9 cellular contexts compared by ENCODE assay signal in genomic region chr7:129825005-129825553, GRCh38.
A peak's percentile ranks its signal among the peaks of the same experiment; 100 is the strongest.
DNase-seq lines count a peak whose midpoint lies in the region; ATAC-seq, FAIRE-seq and TF ChIP-seq lines count a peak whose summit lies in the region.
"Had no signal": no experiment of that assay in that cellular context is flagged by ENCODE, and none has a peak within 500 bp of the region (broad histone marks: within the 10 kb centered on the region; RNA-seq: fewer than 3 reads in every experiment).

No MANE protein-coding gene starts in this region.

- no peak for TF ChIP-seq POLR2A in heart left ventricle (IDR thresholded peaks at IDR 0.05)

- no peak for FAIRE-seq in pancreas (lab: Jason Lieb, UNC)
- FAIRE-seq: frontal cortex had no signal

- H3K4me3 ChIP-seq in heart left ventricle (peak overlapping the region; percentile 48 to 76 (median 59)), pancreas (peak overlapping the region; percentile 49 to 71 (median 64))

- intact Hi-C loops in heart left ventricle (cut with DNase I) (loop anchor here in 9 of 10 donors (1.0 to 10.0 kb wide), 13 partner anchors 90 to 610 kb away; partner anchors contain the start of gene UBE2H (in 1 of the 9)), pancreas (cut with DNase I) (loop anchor here in 2 of 3 donors (5.0 to 10.0 kb wide), 2 partner anchors 158 to 160 kb away; no protein-coding TSS in a partner anchor)

- DNase-seq in DMS114 treated with DMSO at 0.1 percent for 48 hours (lab: John Stamatoyannopoulos, UW; ENCODE audit: unreplicated experiment) (peak; percentile 65), HK-2 (ENCODE audit: unreplicated experiment) (peak; percentile 92), NCI-H774 (lab: John Stamatoyannopoulos, UW) (peak; percentile 84), heart left ventricle (peak; percentile 44 to 76 (median 51)), pancreas (peak; percentile 62 to 91 (median 80)), SKM-1 treated with dmso at 0.1 percent for 144 hours (lab: John Stamatoyannopoulos, UW; ENCODE audit: unreplicated experiment) (no peak)
- peak; percentile 42 to 65 for DNase-seq in activated naive CD4-positive, alpha-beta T cell treated with anti-CD3 and anti-CD28 coated beads, Interleukin-2, amount 50 U/mL, for 72 hours (ENCODE audit: low spot score in 2 of 2)

- no peaks in the 10 kb centered on the region for H3K36me3 ChIP-seq in heart left ventricle
- no peaks in the 10 kb centered on the region for H3K36me3 ChIP-seq in pancreas

- H3K9me3 ChIP-seq in heart left ventricle (no peaks in the 10 kb centered on the region), pancreas (no peaks in the 10 kb centered on the region)

- peak in 4 of 12 donors; percentile 20 to 38 (median 28) for TF ChIP-seq CTCF in heart left ventricle (IDR thresholded peaks at IDR 0.05)
- TF ChIP-seq CTCF in pancreas (IDR thresholded peaks at IDR 0.05): no peak

- 1 to 3% (median 2%) methylated on average over 23 of the region's 23 CpGs for WGBS in heart left ventricle, 4 donors
- whole genome bisulfite sequencing in pancreas, 2 donors: 2% methylated on average over 23 of the region's 23 CpGs

- H3K36me3 Mint-ChIP-seq in activated naive CD4-positive, alpha-beta T cell treated with anti-CD3 and anti-CD28 coated beads, Interleukin-2, amount 50 U/mL, for 72 hours: no peaks in the 10 kb centered on the region

- peak overlapping the region; percentile 81 to 88 for H3K27ac Mint-ChIP-seq in activated naive CD4-positive, alpha-beta T cell treated with anti-CD3 and anti-CD28 coated beads, Interleukin-2, amount 50 U/mL, for 72 hours

- no peaks in the 10 kb centered on the region for H3K9me3 Mint-ChIP-seq in activated naive CD4-positive, alpha-beta T cell treated with anti-CD3 and anti-CD28 coated beads, Interleukin-2, amount 50 U/mL, for 72 hours

- ATAC-seq in GM19468 (IDR thresholded peaks at IDR 0.05; ENCODE audit: extremely low read depth, unreplicated experiment) (peak; percentile 20), heart left ventricle (peak; percentile 61 to 81 (median 68)), pancreas (peak; percentile 60 to 85 (median 74))
- ATAC-seq in activated naive CD4-positive, alpha-beta T cell treated with anti-CD3 and anti-CD28 coated beads, Interleukin-2, amount 50 U/mL, for 72 hours: peak; percentile 76 to 78

- no peaks in the 10 kb centered on the region for H3K27me3 ChIP-seq in heart left ventricle
- no peaks in the 10 kb centered on the region for H3K27me3 ChIP-seq in pancreas

- peaks cover 0 to 34% (median 18%) of the 10 kb centered on the region in 12 donors for H3K4me1 ChIP-seq in heart left ventricle
- H3K4me1 ChIP-seq in pancreas: peaks cover 0 to 7% (median under 1%) of the 10 kb centered on the region in 3 donors

- peak overlapping the region in 6 of 12 donors; percentile 3 to 69 (median 48) for H3K27ac ChIP-seq in heart left ventricle
- peak overlapping the region; percentile 16 to 75 (median 63) for H3K27ac ChIP-seq in pancreas

Comparison
In these comparisons a context has a peak if more than half of its experiments do, and no peak if none do; other contexts are left out.
1. ATAC-seq: peak in every context shown above with its lines; median percentile 77 in activated naive CD4-positive, alpha-beta T cell treated with anti-CD3 and anti-CD28 coated beads, Interleukin-2, amount 50 U/mL, for 72 hours; 74 in pancreas; 68 in heart left ventricle; 20 in GM19468.